Comparison of ENCODE assay signal across 1 cellular context in genomic region chr3:99641480-99641879, GRCh38.
TF ChIP-seq lines count a peak whose summit lies in the region.

No MANE protein-coding gene starts in this region.

TF ChIP-seq in H1, 55 proteins besides CTCF, POLR2A, EP300 and RAD21:
- TF ChIP-seq NRF1 (IDR thresholded peaks at IDR 0.05; ENCODE audit: low read depth, low read length): no peak
- no peak for TF ChIP-seq MAFK (IDR thresholded peaks at IDR 0.05; ENCODE audit: low read depth, low read length)
- no peak for TF ChIP-seq JUN (IDR thresholded peaks at IDR 0.05; ENCODE audit: low read depth, low read length)
- no peak for TF ChIP-seq KDM4A (IDR thresholded peaks at IDR 0.05; ENCODE audit: low read depth, low read length, severe bottlenecking)
- no peak for TF ChIP-seq HDAC6 (IDR thresholded peaks at IDR 0.05; ENCODE audit: low read depth, low read length)
- no peak for TF ChIP-seq PHF8 (conservative IDR thresholded peaks at IDR 0.05; ENCODE audit: low read depth, low read length)
- no peak for TF ChIP-seq USF2 (IDR thresholded peaks at IDR 0.05; ENCODE audit: low read length)
- TF ChIP-seq ATF2 (IDR thresholded peaks at IDR 0.05; ENCODE audit: low read length): no peak
- TF ChIP-seq TBP (IDR thresholded peaks at IDR 0.05; ENCODE audit: low read depth, low read length): no peak
- TF ChIP-seq RXRA (IDR thresholded peaks at IDR 0.05; ENCODE audit: insufficient read depth, low read depth, low read length): no peak
- TF ChIP-seq SIX5 (IDR thresholded peaks at IDR 0.05; ENCODE audit: low read depth, low read length): no peak
- TF ChIP-seq SAP30 (IDR thresholded peaks at IDR 0.05; ENCODE audit: insufficient read depth, insufficient replicate concordance, low read length): no peak
- no peak for TF ChIP-seq TCF12 (IDR thresholded peaks at IDR 0.05; ENCODE audit: low read depth, low read length)
- TF ChIP-seq, protein P1, sequence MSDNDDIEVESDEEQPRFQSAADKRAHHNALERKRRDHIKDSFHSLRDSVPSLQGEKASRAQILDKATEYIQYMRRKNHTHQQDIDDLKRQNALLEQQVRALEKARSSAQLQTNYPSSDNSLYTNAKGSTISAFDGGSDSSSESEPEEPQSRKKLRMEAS (IDR thresholded peaks at IDR 0.05): no peak
- TF ChIP-seq, protein P2, sequence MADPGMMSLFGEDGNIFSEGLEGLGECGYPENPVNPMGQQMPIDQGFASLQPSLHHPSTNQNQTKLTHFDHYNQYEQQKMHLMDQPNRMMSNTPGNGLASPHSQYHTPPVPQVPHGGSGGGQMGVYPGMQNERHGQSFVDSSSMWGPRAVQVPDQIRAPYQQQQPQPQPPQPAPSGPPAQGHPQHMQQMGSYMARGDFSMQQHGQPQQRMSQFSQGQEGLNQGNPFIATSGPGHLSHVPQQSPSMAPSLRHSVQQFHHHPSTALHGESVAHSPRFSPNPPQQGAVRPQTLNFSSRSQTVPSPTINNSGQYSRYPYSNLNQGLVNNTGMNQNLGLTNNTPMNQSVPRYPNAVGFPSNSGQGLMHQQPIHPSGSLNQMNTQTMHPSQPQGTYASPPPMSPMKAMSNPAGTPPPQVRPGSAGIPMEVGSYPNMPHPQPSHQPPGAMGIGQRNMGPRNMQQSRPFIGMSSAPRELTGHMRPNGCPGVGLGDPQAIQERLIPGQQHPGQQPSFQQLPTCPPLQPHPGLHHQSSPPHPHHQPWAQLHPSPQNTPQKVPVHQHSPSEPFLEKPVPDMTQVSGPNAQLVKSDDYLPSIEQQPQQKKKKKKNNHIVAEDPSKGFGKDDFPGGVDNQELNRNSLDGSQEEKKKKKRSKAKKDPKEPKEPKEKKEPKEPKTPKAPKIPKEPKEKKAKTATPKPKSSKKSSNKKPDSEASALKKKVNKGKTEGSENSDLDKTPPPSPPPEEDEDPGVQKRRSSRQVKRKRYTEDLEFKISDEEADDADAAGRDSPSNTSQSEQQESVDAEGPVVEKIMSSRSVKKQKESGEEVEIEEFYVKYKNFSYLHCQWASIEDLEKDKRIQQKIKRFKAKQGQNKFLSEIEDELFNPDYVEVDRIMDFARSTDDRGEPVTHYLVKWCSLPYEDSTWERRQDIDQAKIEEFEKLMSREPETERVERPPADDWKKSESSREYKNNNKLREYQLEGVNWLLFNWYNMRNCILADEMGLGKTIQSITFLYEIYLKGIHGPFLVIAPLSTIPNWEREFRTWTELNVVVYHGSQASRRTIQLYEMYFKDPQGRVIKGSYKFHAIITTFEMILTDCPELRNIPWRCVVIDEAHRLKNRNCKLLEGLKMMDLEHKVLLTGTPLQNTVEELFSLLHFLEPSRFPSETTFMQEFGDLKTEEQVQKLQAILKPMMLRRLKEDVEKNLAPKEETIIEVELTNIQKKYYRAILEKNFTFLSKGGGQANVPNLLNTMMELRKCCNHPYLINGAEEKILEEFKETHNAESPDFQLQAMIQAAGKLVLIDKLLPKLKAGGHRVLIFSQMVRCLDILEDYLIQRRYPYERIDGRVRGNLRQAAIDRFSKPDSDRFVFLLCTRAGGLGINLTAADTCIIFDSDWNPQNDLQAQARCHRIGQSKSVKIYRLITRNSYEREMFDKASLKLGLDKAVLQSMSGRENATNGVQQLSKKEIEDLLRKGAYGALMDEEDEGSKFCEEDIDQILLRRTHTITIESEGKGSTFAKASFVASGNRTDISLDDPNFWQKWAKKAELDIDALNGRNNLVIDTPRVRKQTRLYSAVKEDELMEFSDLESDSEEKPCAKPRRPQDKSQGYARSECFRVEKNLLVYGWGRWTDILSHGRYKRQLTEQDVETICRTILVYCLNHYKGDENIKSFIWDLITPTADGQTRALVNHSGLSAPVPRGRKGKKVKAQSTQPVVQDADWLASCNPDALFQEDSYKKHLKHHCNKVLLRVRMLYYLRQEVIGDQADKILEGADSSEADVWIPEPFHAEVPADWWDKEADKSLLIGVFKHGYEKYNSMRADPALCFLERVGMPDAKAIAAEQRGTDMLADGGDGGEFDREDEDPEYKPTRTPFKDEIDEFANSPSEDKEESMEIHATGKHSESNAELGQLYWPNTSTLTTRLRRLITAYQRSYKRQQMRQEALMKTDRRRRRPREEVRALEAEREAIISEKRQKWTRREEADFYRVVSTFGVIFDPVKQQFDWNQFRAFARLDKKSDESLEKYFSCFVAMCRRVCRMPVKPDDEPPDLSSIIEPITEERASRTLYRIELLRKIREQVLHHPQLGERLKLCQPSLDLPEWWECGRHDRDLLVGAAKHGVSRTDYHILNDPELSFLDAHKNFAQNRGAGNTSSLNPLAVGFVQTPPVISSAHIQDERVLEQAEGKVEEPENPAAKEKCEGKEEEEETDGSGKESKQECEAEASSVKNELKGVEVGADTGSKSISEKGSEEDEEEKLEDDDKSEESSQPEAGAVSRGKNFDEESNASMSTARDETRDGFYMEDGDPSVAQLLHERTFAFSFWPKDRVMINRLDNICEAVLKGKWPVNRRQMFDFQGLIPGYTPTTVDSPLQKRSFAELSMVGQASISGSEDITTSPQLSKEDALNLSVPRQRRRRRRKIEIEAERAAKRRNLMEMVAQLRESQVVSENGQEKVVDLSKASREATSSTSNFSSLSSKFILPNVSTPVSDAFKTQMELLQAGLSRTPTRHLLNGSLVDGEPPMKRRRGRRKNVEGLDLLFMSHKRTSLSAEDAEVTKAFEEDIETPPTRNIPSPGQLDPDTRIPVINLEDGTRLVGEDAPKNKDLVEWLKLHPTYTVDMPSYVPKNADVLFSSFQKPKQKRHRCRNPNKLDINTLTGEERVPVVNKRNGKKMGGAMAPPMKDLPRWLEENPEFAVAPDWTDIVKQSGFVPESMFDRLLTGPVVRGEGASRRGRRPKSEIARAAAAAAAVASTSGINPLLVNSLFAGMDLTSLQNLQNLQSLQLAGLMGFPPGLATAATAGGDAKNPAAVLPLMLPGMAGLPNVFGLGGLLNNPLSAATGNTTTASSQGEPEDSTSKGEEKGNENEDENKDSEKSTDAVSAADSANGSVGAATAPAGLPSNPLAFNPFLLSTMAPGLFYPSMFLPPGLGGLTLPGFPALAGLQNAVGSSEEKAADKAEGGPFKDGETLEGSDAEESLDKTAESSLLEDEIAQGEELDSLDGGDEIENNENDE (IDR thresholded peaks at IDR 0.05; ENCODE audit: insufficient replicate concordance, low read length): no peak
- no peak for TF ChIP-seq SP1 (IDR thresholded peaks at IDR 0.05; ENCODE audit: low read depth, low read length)
- no peak for TF ChIP-seq EGR1 (IDR thresholded peaks at IDR 0.05; ENCODE audit: borderline replicate concordance, low read depth, low read length)
- no peak for TF ChIP-seq BACH1 (IDR thresholded peaks at IDR 0.05; ENCODE audit: low read length)
